In the genomic region with DNA sequence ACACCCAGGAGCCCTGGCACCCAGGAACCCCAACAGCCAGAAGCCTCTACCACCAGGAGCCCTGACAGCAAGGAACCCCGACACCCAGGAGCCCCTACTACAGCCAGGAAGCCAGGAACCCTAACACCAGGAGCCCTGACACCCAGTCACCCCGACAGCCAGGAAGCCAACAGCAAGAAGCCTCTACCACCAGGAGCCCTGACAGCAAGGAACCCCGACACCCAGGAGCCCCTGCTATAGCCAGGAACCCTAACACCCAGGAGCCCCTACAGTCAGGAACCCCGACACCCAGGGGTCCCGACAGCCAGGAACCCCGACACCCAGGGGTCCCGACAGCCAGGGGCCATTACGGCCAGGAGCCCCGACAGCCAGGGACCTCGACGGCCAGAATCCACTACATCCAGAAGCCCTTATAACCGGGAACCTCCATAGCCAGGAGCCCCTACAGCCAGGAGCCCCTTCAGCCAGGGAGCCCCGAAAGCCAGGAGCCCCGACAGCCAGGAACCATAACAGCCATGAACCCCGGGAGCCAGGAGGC, we compare ENCODE assay signal across 8 cellular contexts. TPM values are rescaled to one million over a fixed set of nuclear protein-coding genes. Genes with fewer than 3 reads are reported as not detected.
DNase-seq lines count a peak whose midpoint lies in the region; ATAC-seq and TF ChIP-seq lines count a peak whose summit lies in the region.

No MANE protein-coding gene starts in this region.

- H3K27me3 Mint-ChIP-seq in CD4-positive, alpha-beta T cell: peaks cover 14% of the 10 kb centered on the region
- peaks cover 8% of the 10 kb centered on the region for H3K27me3 Mint-ChIP-seq in HFFc6 (ENCODE audit: insufficient read depth)

- H3K36me3 Mint-ChIP-seq in CD4-positive, alpha-beta T cell (ENCODE audit: low read depth): no peaks in the 10 kb centered on the region
- peaks cover 14% of the 10 kb centered on the region for H3K36me3 Mint-ChIP-seq in HFFc6 (ENCODE audit: low read depth)
- H3K36me3 Mint-ChIP-seq in activated naive CD4-positive, alpha-beta T cell treated with anti-CD3 and anti-CD28 coated beads, Interleukin-2, amount 50 U/mL, for 72 hours: peaks cover 7 to 9% of the 10 kb centered on the region in 2 donors

- H3K4me1 ChIP-seq in thoracic aorta (ENCODE audit: control insufficient read depth in 1 of 2, low read depth in 2 of 2): peaks cover 16 to 26% of the 10 kb centered on the region in 2 donors

- ATAC-seq in CD4-positive, alpha-beta T cell (ENCODE audit: poor library complexity): no peak
- ATAC-seq in activated naive CD4-positive, alpha-beta T cell treated with anti-CD3 and anti-CD28 coated beads, Interleukin-2, amount 50 U/mL, for 72 hours: peak in 1 of 2 donors; percentile 0
- ATAC-seq in thoracic aorta (ENCODE audit: insufficient number of reproducible peaks, low FRiP score, low read depth) (no peak), HG02763 (IDR thresholded peaks at IDR 0.05; ENCODE audit: unreplicated experiment) (no peak)

- peak overlapping the region; percentile 96 for H3K4me3 Mint-ChIP-seq in CD4-positive, alpha-beta T cell
- peak overlapping the region; percentile 89 for H3K4me3 Mint-ChIP-seq in HFFc6

- DNase-seq in CD4-positive, alpha-beta T cell: peak in 2 of 10 experiments; percentile 8 to 38
- no peak for DNase-seq in HFFc6
- DNase-seq in activated naive CD4-positive, alpha-beta T cell treated with anti-CD3 and anti-CD28 coated beads, Interleukin-2, amount 50 U/mL, for 72 hours (ENCODE audit: low spot score in 2 of 2): peak in 1 of 2 donors; percentile 14
- DNase-seq in kidney epithelial cell (ENCODE audit: low read depth): no peak
- DNase-seq in thoracic aorta (ENCODE audit: low spot score): no peak
- DNase-seq in activated CD8-positive, alpha-beta memory T cell treated with anti-CD3 and anti-CD28 coated beads, Interleukin-2, amount 50 U/mL, for 4 hours: no peak
- DNase-seq in AML-193 (lab: John Stamatoyannopoulos, UW): no peak

- TF ChIP-seq CTCF in CD4-positive, alpha-beta T cell (IDR thresholded peaks at IDR 0.05): no peak
- TF ChIP-seq CTCF in HFFc6 (IDR thresholded peaks at IDR 0.05): no peak
- TF ChIP-seq CTCF in kidney epithelial cell (IDR thresholded peaks at IDR 0.05; ENCODE audit: insufficient read depth, low read length, poor library complexity, severe bottlenecking): no peak
- no peak for TF ChIP-seq CTCF in thoracic aorta (IDR thresholded peaks at IDR 0.05)

- no peaks in the 10 kb centered on the region for H3K36me3 ChIP-seq in kidney epithelial cell (ENCODE audit: control insufficient read depth, insufficient read depth, low read length)
- H3K36me3 ChIP-seq in thoracic aorta: no peaks in the 10 kb centered on the region

- peaks cover 3% of the 10 kb centered on the region for H3K27me3 ChIP-seq in CD4-positive, alpha-beta T cell (ENCODE audit: control insufficient read depth, insufficient read depth, low read length)
- H3K27me3 ChIP-seq in kidney epithelial cell (ENCODE audit: control insufficient read depth, insufficient read depth, low read length) (no peaks in the 10 kb centered on the region), thoracic aorta (replicated peaks; ENCODE audit: insufficient read depth) (no peaks in the 10 kb centered on the region)

- peak overlapping the region; percentile 80 for H3K27ac Mint-ChIP-seq in CD4-positive, alpha-beta T cell
- peak overlapping the region; percentile 68 for H3K27ac Mint-ChIP-seq in HFFc6
- H3K27ac Mint-ChIP-seq in activated naive CD4-positive, alpha-beta T cell treated with anti-CD3 and anti-CD28 coated beads, Interleukin-2, amount 50 U/mL, for 72 hours: peak overlapping the region; percentile 82 to 91

- H3K9me3 ChIP-seq in CD4-positive, alpha-beta T cell (ENCODE audit: control insufficient read depth, low read length): no peaks in the 10 kb centered on the region
- no peaks in the 10 kb centered on the region for H3K9me3 ChIP-seq in thoracic aorta

- H3K4me3 ChIP-seq in kidney epithelial cell (ENCODE audit: low read depth, low read length) (peak overlapping the region; percentile 89), thoracic aorta (peak overlapping the region; percentile 91)

- H3K4me1 Mint-ChIP-seq in CD4-positive, alpha-beta T cell (ENCODE audit: low read depth): peaks cover 29% of the 10 kb centered on the region
- H3K4me1 Mint-ChIP-seq in HFFc6 (ENCODE audit: low read depth): peaks cover 25% of the 10 kb centered on the region

- H3K9me3 Mint-ChIP-seq in CD4-positive, alpha-beta T cell: no peaks in the 10 kb centered on the region
- H3K9me3 Mint-ChIP-seq in HFFc6: no peaks in the 10 kb centered on the region
- H3K9me3 Mint-ChIP-seq in activated naive CD4-positive, alpha-beta T cell treated with anti-CD3 and anti-CD28 coated beads, Interleukin-2, amount 50 U/mL, for 72 hours: no peaks in the 10 kb centered on the region

- H3K27ac ChIP-seq in CD4-positive, alpha-beta T cell (ENCODE audit: low read depth, low read length): peak overlapping the region; percentile 70
- peak overlapping the region; percentile 60 to 64 for H3K27ac ChIP-seq in thoracic aorta

- POLR2A ChIA-PET in CD4-positive, alpha-beta T cell (lab: Charles Lee): interaction anchor here (1.0 to 6.4 kb wide), 5 partner anchors 19 to 165 kb away, joined by 3 to 212 read pairs (median 4); partner anchors contain the start of gene C10orf143

- intact Hi-C loops in CD4-positive, alpha-beta T cell (cut with DNase I, micrococcal nuclease): loop anchor here (1.0 to 10.0 kb wide), 6 partner anchors 25 to 671 kb away; partner anchors contain the start of genes C10orf143 (in 2 of the 2) and EBF3 (in 1 of the 2)

- CTCF ChIA-PET in CD4-positive, alpha-beta T cell (lab: Charles Lee): interaction anchor here (3.7 kb wide), 1 partner anchor 25 kb away, joined by 30 read pairs; the partner anchor contains the start of gene C10orf143

RNA-seq across cellular contexts. Expression of gene GLRX3, which starts 0.4 kb away (rescaled TPM):
- 10 to 100 TPM; 25.4 to 29.7 TPM for total RNA-seq in CD4-positive, alpha-beta T cell
- total RNA-seq in HFFc6 (2021; fragmentation: NEBNext Ultra II Directional; extraction: Animal tissue kit (Norgen Biotek cat#: 25700)): 100 to 1,000 TPM in 5 of 6 experiments, 10 to 100 TPM in 1; 96.2 to 123 (median 112) TPM
- 100 to 1,000 TPM in 1 of 2 donors, 10 to 100 TPM in 1; 94.1 to 103 TPM for total RNA-seq in activated naive CD4-positive, alpha-beta T cell treated with anti-CD3 and anti-CD28 coated beads, Interleukin-2, amount 50 U/mL, for 72 hours
- total RNA-seq in kidney epithelial cell (136 and 192 TPM in 2 replicates), thoracic aorta (10 to 100 TPM; 41.6 to 43.1 TPM)

RNA-seq across cellular contexts. Expression of gene C10orf143, which starts 25.1 kb away (rescaled TPM):
- total RNA-seq in CD4-positive, alpha-beta T cell: 1 to 10 TPM; 4.3 to 5.8 TPM
- 1 to 10 TPM; 1.9 to 2.6 (median 2.4) TPM for total RNA-seq in HFFc6 (2021; fragmentation: NEBNext Ultra II Directional; extraction: Animal tissue kit (Norgen Biotek cat#: 25700))
- 1 to 10 TPM in 1 of 2 donors, under 1 TPM in 1; 0.43 to 3.1 TPM for total RNA-seq in activated naive CD4-positive, alpha-beta T cell treated with anti-CD3 and anti-CD28 coated beads, Interleukin-2, amount 50 U/mL, for 72 hours
- total RNA-seq in kidney epithelial cell (0.75 and 0.88 TPM in 2 replicates), thoracic aorta (not detected)
